1 cellular context compared by ENCODE assay signal in the genomic region with DNA sequence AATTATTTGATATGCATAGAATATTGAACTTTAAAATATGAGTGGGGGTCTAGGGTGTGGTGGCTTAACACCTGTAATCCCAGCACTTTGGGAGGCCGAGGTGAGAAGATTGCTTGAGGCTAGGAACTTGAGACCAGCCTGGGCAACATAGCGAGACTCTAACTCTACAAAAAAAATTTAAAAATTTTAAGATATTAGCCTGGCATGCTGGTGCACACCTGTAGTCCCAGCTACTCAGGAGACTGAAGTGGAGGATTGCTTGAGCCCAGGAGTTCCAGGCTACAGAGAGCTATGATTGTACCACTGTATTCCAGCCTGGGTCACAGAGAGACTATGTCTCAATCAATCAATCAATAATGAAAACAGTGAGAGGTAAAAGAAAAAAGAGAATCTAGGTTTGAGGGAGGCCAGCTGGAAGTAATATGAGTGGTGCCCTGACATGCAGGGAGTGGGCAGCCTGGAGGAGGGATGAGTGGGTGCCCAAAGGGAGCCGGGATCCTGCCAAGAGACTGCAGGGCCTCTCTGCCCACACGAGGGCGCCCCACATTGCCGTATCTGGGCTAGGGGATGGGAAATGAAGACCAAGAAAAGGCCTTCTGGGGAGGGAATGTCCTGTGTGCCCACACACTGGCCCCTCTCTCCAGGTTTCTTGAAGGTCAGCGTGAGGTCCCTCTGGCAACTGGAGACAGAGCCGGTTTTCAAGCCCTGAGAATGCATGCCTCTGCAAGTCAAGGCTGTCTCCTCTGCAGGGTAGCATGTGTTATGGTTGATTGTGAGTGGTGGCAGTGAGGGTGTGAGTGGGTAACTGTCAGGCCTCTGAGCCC.
TF ChIP-seq lines count a peak whose summit lies in the region.

No MANE protein-coding gene starts in this region.

TF ChIP-seq in HepG2, 621 proteins besides CTCF, POLR2A, EP300 and RAD21 (continued from another document and continues in another):
- TF ChIP-seq, protein P1, sequence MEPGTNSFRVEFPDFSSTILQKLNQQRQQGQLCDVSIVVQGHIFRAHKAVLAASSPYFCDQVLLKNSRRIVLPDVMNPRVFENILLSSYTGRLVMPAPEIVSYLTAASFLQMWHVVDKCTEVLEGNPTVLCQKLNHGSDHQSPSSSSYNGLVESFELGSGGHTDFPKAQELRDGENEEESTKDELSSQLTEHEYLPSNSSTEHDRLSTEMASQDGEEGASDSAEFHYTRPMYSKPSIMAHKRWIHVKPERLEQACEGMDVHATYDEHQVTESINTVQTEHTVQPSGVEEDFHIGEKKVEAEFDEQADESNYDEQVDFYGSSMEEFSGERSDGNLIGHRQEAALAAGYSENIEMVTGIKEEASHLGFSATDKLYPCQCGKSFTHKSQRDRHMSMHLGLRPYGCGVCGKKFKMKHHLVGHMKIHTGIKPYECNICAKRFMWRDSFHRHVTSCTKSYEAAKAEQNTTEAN (CRISPR knock-in tag; conservative IDR thresholded peaks at IDR 0.05) = no peak
- TF ChIP-seq SOX5 (CRISPR knock-in tag; IDR thresholded peaks at IDR 0.05; ENCODE audit: borderline replicate concordance) (no peak), SALL1 (CRISPR knock-in tag; IDR thresholded peaks at IDR 0.05) (peak; percentile 24; the same call in 1 of the 2 replicates), POGZ (CRISPR knock-in tag; IDR thresholded peaks at IDR 0.05) (no peak), ZKSCAN1 (IDR thresholded peaks at IDR 0.05; ENCODE audit: low read length) (no peak), GTF3A (CRISPR knock-in tag; conservative IDR thresholded peaks at IDR 0.05) (no peak), ZNF501 (CRISPR knock-in tag; IDR thresholded peaks at IDR 0.05) (no peak), TEAD3 (CRISPR knock-in tag; optimal IDR thresholded peaks at IDR 0.05; ENCODE audit: borderline replicate concordance) (peak; percentile 15), JUND (CRISPR knock-in tag; IDR thresholded peaks at IDR 0.05) (no peak), ZFY (CRISPR knock-in tag; IDR thresholded peaks at IDR 0.05) (no peak), ZNF788 (CRISPR knock-in tag; IDR thresholded peaks at IDR 0.05; ENCODE audit: borderline replicate concordance) (no peak), ZNF7 (CRISPR knock-in tag; IDR thresholded peaks at IDR 0.05) (no peak), YY1 (IDR thresholded peaks at IDR 0.05; ENCODE audit: insufficient read depth, insufficient replicate concordance, low read depth, low read length) (peak; percentile 28), SMC3 (IDR thresholded peaks at IDR 0.05; ENCODE audit: low read length) (peak; percentile 35), RFX3 (CRISPR knock-in tag; IDR thresholded peaks at IDR 0.05) (no peak), ZNF232 (CRISPR knock-in tag; IDR thresholded peaks at IDR 0.05; ENCODE audit: borderline replicate concordance) (no peak), U2AF2 (IDR thresholded peaks at IDR 0.05; ENCODE audit: low read depth, low read length) (no peak), ZNF605 (CRISPR knock-in tag; IDR thresholded peaks at IDR 0.05) (no peak), WIZ (CRISPR knock-in tag; IDR thresholded peaks at IDR 0.05) (no peak), STAG1 (CRISPR knock-in tag; IDR thresholded peaks at IDR 0.05) (peak; percentile 85), KLF16 (CRISPR knock-in tag; IDR thresholded peaks at IDR 0.05) (no peak), HOXD1 (CRISPR knock-in tag; IDR thresholded peaks at IDR 0.05) (no peak), CENPX (CRISPR knock-in tag; IDR thresholded peaks at IDR 0.05) (no peak), ZNF263 (CRISPR knock-in tag; IDR thresholded peaks at IDR 0.05) (peak; percentile 76), TOE1 (CRISPR knock-in tag; IDR thresholded peaks at IDR 0.05) (no peak), MXD4 (CRISPR knock-in tag; IDR thresholded peaks at IDR 0.05) (no peak), SOX13 (IDR thresholded peaks at IDR 0.05) (no peak), SOX13 (CRISPR knock-in tag; conservative IDR thresholded peaks at IDR 0.05 in 1 of 2, IDR thresholded peaks at IDR 0.05 in 1 of 2) (no peak), ZNF790 (CRISPR knock-in tag; IDR thresholded peaks at IDR 0.05; ENCODE audit: borderline replicate concordance) (no peak)
- TF ChIP-seq, protein P2, sequence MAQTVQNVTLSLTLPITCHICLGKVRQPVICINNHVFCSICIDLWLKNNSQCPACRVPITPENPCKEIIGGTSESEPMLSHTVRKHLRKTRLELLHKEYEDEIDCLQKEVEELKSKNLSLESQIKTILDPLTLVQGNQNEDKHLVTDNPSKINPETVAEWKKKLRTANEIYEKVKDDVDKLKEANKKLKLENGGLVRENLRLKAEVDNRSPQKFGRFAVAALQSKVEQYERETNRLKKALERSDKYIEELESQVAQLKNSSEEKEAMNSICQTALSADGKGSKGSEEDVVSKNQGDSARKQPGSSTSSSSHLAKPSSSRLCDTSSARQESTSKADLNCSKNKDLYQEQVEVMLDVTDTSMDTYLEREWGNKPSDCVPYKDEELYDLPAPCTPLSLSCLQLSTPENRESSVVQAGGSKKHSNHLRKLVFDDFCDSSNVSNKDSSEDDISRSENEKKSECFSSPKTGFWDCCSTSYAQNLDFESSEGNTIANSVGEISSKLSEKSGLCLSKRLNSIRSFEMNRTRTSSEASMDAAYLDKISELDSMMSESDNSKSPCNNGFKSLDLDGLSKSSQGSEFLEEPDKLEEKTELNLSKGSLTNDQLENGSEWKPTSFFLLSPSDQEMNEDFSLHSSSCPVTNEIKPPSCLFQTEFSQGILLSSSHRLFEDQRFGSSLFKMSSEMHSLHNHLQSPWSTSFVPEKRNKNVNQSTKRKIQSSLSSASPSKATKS (CRISPR knock-in tag; IDR thresholded peaks at IDR 0.05) = no peak
- TF ChIP-seq, protein P3, sequence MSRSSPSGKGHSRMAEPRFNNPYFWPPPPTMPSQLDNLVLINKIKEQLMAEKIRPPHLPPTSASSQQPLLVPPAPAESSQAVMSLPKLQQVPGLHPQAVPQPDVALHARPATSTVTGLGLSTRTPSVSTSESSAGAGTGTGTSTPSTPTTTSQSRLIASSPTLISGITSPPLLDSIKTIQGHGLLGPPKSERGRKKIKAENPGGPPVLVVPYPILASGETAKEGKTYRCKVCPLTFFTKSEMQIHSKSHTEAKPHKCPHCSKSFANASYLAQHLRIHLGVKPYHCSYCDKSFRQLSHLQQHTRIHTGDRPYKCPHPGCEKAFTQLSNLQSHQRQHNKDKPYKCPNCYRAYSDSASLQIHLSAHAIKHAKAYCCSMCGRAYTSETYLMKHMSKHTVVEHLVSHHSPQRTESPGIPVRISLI (CRISPR knock-in tag; IDR thresholded peaks at IDR 0.05; ENCODE audit: borderline replicate concordance) = no peak
- TF ChIP-seq, protein P4, sequence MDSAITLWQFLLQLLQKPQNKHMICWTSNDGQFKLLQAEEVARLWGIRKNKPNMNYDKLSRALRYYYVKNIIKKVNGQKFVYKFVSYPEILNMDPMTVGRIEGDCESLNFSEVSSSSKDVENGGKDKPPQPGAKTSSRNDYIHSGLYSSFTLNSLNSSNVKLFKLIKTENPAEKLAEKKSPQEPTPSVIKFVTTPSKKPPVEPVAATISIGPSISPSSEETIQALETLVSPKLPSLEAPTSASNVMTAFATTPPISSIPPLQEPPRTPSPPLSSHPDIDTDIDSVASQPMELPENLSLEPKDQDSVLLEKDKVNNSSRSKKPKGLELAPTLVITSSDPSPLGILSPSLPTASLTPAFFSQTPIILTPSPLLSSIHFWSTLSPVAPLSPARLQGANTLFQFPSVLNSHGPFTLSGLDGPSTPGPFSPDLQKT (CRISPR knock-in tag; IDR thresholded peaks at IDR 0.05; ENCODE audit: borderline replicate concordance) = no peak
- TF ChIP-seq, protein P5, sequence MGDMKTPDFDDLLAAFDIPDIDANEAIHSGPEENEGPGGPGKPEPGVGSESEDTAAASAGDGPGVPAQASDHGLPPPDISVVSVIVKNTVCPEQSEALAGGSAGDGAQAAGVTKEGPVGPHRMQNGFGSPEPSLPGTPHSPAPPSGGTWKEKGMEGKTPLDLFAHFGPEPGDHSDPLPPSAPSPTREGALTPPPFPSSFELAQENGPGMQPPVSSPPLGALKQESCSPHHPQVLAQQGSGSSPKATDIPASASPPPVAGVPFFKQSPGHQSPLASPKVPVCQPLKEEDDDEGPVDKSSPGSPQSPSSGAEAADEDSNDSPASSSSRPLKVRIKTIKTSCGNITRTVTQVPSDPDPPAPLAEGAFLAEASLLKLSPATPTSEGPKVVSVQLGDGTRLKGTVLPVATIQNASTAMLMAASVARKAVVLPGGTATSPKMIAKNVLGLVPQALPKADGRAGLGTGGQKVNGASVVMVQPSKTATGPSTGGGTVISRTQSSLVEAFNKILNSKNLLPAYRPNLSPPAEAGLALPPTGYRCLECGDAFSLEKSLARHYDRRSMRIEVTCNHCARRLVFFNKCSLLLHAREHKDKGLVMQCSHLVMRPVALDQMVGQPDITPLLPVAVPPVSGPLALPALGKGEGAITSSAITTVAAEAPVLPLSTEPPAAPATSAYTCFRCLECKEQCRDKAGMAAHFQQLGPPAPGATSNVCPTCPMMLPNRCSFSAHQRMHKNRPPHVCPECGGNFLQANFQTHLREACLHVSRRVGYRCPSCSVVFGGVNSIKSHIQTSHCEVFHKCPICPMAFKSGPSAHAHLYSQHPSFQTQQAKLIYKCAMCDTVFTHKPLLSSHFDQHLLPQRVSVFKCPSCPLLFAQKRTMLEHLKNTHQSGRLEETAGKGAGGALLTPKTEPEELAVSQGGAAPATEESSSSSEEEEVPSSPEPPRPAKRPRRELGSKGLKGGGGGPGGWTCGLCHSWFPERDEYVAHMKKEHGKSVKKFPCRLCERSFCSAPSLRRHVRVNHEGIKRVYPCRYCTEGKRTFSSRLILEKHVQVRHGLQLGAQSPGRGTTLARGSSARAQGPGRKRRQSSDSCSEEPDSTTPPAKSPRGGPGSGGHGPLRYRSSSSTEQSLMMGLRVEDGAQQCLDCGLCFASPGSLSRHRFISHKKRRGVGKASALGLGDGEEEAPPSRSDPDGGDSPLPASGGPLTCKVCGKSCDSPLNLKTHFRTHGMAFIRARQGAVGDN (CRISPR knock-in tag; IDR thresholded peaks at IDR 0.05) = peak; percentile 32
- TF ChIP-seq, protein P6, sequence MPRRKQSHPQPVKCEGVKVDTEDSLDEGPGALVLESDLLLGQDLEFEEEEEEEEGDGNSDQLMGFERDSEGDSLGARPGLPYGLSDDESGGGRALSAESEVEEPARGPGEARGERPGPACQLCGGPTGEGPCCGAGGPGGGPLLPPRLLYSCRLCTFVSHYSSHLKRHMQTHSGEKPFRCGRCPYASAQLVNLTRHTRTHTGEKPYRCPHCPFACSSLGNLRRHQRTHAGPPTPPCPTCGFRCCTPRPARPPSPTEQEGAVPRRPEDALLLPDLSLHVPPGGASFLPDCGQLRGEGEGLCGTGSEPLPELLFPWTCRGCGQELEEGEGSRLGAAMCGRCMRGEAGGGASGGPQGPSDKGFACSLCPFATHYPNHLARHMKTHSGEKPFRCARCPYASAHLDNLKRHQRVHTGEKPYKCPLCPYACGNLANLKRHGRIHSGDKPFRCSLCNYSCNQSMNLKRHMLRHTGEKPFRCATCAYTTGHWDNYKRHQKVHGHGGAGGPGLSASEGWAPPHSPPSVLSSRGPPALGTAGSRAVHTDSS (CRISPR knock-in tag; conservative IDR thresholded peaks at IDR 0.05) = no peak
- TF ChIP-seq, protein P7, sequence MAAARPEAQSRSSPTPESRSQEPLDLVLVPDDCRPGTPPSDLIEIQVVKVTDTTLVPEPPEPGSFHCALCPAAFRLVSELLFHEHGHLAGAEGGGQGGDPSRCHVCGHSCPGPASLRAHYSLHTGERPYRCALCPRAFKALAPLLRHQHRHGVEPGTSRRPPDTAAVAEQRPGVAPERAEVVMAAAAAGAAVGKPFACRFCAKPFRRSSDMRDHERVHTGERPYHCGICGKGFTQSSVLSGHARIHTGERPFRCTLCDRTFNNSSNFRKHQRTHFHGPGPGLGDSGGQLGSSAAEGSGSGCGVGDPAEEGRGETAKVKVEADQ (CRISPR knock-in tag; IDR thresholded peaks at IDR 0.05; ENCODE audit: borderline replicate concordance) = no peak
- TF ChIP-seq, protein P8, sequence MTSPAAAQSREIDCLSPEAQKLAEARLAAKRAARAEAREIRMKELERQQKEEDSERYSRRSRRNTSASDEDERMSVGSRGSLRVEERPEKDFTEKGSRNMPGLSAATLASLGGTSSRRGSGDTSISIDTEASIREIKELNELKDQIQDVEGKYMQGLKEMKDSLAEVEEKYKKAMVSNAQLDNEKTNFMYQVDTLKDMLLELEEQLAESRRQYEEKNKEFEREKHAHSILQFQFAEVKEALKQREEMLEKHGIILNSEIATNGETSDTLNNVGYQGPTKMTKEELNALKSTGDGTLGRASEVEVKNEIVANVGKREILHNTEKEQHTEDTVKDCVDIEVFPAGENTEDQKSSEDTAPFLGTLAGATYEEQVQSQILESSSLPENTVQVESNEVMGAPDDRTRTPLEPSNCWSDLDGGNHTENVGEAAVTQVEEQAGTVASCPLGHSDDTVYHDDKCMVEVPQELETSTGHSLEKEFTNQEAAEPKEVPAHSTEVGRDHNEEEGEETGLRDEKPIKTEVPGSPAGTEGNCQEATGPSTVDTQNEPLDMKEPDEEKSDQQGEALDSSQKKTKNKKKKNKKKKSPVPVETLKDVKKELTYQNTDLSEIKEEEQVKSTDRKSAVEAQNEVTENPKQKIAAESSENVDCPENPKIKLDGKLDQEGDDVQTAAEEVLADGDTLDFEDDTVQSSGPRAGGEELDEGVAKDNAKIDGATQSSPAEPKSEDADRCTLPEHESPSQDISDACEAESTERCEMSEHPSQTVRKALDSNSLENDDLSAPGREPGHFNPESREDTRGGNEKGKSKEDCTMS (CRISPR knock-in tag; conservative IDR thresholded peaks at IDR 0.05) = no peak
- TF ChIP-seq, protein P9, sequence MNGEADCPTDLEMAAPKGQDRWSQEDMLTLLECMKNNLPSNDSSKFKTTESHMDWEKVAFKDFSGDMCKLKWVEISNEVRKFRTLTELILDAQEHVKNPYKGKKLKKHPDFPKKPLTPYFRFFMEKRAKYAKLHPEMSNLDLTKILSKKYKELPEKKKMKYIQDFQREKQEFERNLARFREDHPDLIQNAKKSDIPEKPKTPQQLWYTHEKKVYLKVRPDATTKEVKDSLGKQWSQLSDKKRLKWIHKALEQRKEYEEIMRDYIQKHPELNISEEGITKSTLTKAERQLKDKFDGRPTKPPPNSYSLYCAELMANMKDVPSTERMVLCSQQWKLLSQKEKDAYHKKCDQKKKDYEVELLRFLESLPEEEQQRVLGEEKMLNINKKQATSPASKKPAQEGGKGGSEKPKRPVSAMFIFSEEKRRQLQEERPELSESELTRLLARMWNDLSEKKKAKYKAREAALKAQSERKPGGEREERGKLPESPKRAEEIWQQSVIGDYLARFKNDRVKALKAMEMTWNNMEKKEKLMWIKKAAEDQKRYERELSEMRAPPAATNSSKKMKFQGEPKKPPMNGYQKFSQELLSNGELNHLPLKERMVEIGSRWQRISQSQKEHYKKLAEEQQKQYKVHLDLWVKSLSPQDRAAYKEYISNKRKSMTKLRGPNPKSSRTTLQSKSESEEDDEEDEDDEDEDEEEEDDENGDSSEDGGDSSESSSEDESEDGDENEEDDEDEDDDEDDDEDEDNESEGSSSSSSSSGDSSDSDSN (CRISPR knock-in tag; IDR thresholded peaks at IDR 0.05) = no peak
- TF ChIP-seq, protein P10, sequence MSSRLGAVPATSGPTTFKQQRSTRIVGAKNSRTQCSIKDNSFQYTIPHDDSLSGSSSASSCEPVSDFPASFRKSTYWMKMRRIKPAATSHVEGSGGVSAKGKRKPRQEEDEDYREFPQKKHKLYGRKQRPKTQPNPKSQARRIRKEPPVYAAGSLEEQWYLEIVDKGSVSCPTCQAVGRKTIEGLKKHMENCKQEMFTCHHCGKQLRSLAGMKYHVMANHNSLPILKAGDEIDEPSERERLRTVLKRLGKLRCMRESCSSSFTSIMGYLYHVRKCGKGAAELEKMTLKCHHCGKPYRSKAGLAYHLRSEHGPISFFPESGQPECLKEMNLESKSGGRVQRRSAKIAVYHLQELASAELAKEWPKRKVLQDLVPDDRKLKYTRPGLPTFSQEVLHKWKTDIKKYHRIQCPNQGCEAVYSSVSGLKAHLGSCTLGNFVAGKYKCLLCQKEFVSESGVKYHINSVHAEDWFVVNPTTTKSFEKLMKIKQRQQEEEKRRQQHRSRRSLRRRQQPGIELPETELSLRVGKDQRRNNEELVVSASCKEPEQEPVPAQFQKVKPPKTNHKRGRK (CRISPR knock-in tag; IDR thresholded peaks at IDR 0.05) = no peak
